In genomic region chr16:13332713-13333255, GRCh38 we compare ENCODE assay signal across 14 cellular contexts.
"Had no signal": no experiment of that assay in that cellular context is flagged by ENCODE, and none has a peak within 500 bp of the region (broad histone marks: within the 10 kb centered on the region; RNA-seq: fewer than 3 reads in every experiment).

No MANE protein-coding gene starts in this region.

- H3K4me1 Mint-ChIP-seq: activated naive CD4-positive, alpha-beta T cell treated with anti-CD3 and anti-CD28 coated beads, Interleukin-2, amount 50 U/mL, for 24 hours had no signal

- DNase-seq: activated CD4-positive, alpha-beta T cell treated with anti-CD3 and anti-CD28 coated beads, Interleukin-2, amount 50 U/mL, for 1 hour; activated effector memory CD4-positive, alpha-beta T cell treated with Interleukin-2 at 50 U/mL for 16 hours; activated T-cell treated with anti-CD3 and anti-CD28 coated beads, Interleukin-2, amount 50 U/mL, for 24 hours; caudate nucleus; effector CD4-positive, alpha-beta T cell; heart right ventricle; stimulated activated CD4-positive, alpha-beta T cell treated with anti-CD3 and anti-CD28 coated beads, Interleukin-4, amount 100 ng/mL, for 1 hour; stimulated activated CD8-positive, alpha-beta memory T cell treated with anti-CD3 and anti-CD28 coated beads, Interleukin-4, amount 100 ng/mL, for 48 hours; stimulated activated naive CD8-positive, alpha-beta T cell treated with anti-CD3 and anti-CD28 coated beads, Interleukin-15, Interleukin-2, amounts not matched to agents 100 U/mL and 50 U/mL, for 24 hours had no signal

- ATAC-seq: heart right ventricle; stimulated activated naive CD8-positive, alpha-beta T cell treated with anti-CD3 and anti-CD28 coated beads, Interleukin-15, Interleukin-2, amounts not matched to agents 100 U/mL and 50 U/mL, for 24 hours had no signal

- FAIRE-seq: frontal cortex, TTC549 had no signal

- H3K4me3 Mint-ChIP-seq: activated naive CD4-positive, alpha-beta T cell treated with anti-CD3 and anti-CD28 coated beads, Interleukin-2, amount 50 U/mL, for 24 hours; activated T-cell treated with anti-CD3 and anti-CD28 coated beads, Interleukin-2, amount 50 U/mL, for 24 hours had no signal

- H3K9me3 ChIP-seq: heart right ventricle, suprapubic skin had no signal

- H3K4me3 ChIP-seq: coronary artery, heart right ventricle, suprapubic skin had no signal

- H3K27ac ChIP-seq: coronary artery, heart right ventricle, suprapubic skin had no signal

- H3K36me3 Mint-ChIP-seq: activated naive CD4-positive, alpha-beta T cell treated with anti-CD3 and anti-CD28 coated beads, Interleukin-2, amount 50 U/mL, for 24 hours had no signal

- H3K27ac Mint-ChIP-seq: activated naive CD4-positive, alpha-beta T cell treated with anti-CD3 and anti-CD28 coated beads, Interleukin-2, amount 50 U/mL, for 24 hours; activated T-cell treated with anti-CD3 and anti-CD28 coated beads, Interleukin-2, amount 50 U/mL, for 24 hours had no signal

- H3K4me1 ChIP-seq: heart right ventricle, suprapubic skin had no signal

- H3K27me3 ChIP-seq: suprapubic skin had no signal

- H3K36me3 ChIP-seq: heart right ventricle, suprapubic skin had no signal
